Comparison of ENCODE assay signal across 13 cellular contexts in genomic region chr11:46285594-46286033, GRCh38. TPM values are rescaled to one million over a fixed set of nuclear protein-coding genes. Genes with fewer than 3 reads are reported as not detected.
DNase-seq lines count a peak whose midpoint lies in the region; TF ChIP-seq lines count a peak whose summit lies in the region.
"Had no signal": no experiment of that assay in that cellular context is flagged by ENCODE, and none has a peak within 500 bp of the region (broad histone marks: within the 10 kb centered on the region; RNA-seq: fewer than 3 reads in every experiment).

No MANE protein-coding gene starts in this region.

- no peak overlapping the region for H3K4me2 ChIP-seq in mammary epithelial cell (ENCODE audit: insufficient read depth, low read depth, low read length)

- DNase-seq in breast epithelium (ENCODE audit: low spot score in 2 of 2) (no peak), mammary epithelial cell (no peak), fibroblast of peridontal ligament (ENCODE audit: extremely low read depth) (peak; percentile 73), osteocyte (ENCODE audit: extremely low spot score, unreplicated experiment) (no peak), vagina (ENCODE audit: extremely low spot score in 2 of 2) (no peak), HuH-7 (ENCODE audit: low spot score) (no peak), MV-4-11 (lab: John Stamatoyannopoulos, UW) (no peak)
- no peak for DNase-seq in activated CD4-positive, CD25-positive, alpha-beta regulatory T cell treated with anti-CD3 and anti-CD28 coated beads, Interleukin-2, amount 50 U/mL, for 72 hours
- DNase-seq: ACHN; activated T-cell treated with anti-CD3 and anti-CD28 coated beads, Interleukin-2, amount 50 U/mL, for 72 hours; NCI-H1105; stimulated activated CD4-positive, alpha-beta T cell treated with anti-CD3 and anti-CD28 coated beads, Interleukin-4, amount 100 ng/mL, for 4 hours had no signal

- CTCF ChIA-PET in mammary epithelial cell (lab: Charles Lee; ENCODE audit: low non-redundant PET): interaction anchor here (0.6 kb wide), 1 partner anchor 325 kb away, joined by 3 read pairs; no protein-coding TSS in a partner anchor

- no TSS peak for BruUV-seq in mammary epithelial cell (replicated peaks; lab: Mats Ljungman, UMichigan)

- in situ Hi-C loops in mammary epithelial cell (cut with MboI; ENCODE audit: low sequenced_read_pairs in 2 of 2): no loop called here

- H3K4me3 ChIP-seq in breast epithelium: peak overlapping the region in 1 of 3 donors; percentile 32
- no peak overlapping the region for H3K4me3 ChIP-seq in mammary epithelial cell (replicated peaks in 1 of 3; ENCODE audit: insufficient read depth in 1 of 3, low read depth in 2 of 3, low read length in 3 of 3)
- H3K4me3 ChIP-seq in vagina: peak overlapping the region; percentile 9

- H3K79me2 ChIP-seq in mammary epithelial cell (ENCODE audit: insufficient read depth, low read length): no peaks in the 10 kb centered on the region

- TF ChIP-seq CTCF in breast epithelium (IDR thresholded peaks at IDR 0.05) (no peak), mammary epithelial cell (conservative IDR thresholded peaks at IDR 0.05 in 1 of 2, IDR thresholded peaks at IDR 0.05 in 1 of 2; ENCODE audit: extremely low read depth in 1 of 2, insufficient read depth in 1 of 2, low read depth in 1 of 2, low read length in 2 of 2) (no peak), osteocyte (IDR thresholded peaks at IDR 0.05) (no peak), vagina (IDR thresholded peaks at IDR 0.05) (no peak)

- H3K4me1 ChIP-seq in breast epithelium (no peaks in the 10 kb centered on the region), mammary epithelial cell (ENCODE audit: insufficient read depth, low read length) (no peaks in the 10 kb centered on the region), vagina (peaks cover 46% of the 10 kb centered on the region)

- H3K27ac Mint-ChIP-seq in osteocyte (ENCODE audit: unreplicated experiment): peak overlapping the region; percentile 76
- H3K27ac Mint-ChIP-seq: activated T-cell treated with anti-CD3 and anti-CD28 coated beads, Interleukin-2, amount 50 U/mL, for 72 hours had no signal

- no peak overlapping the region for H2AFZ ChIP-seq in mammary epithelial cell (ENCODE audit: low read depth, low read length)

- H3K4me3 Mint-ChIP-seq in osteocyte (ENCODE audit: unreplicated experiment): peak overlapping the region; percentile 38
- H3K4me3 Mint-ChIP-seq: activated T-cell treated with anti-CD3 and anti-CD28 coated beads, Interleukin-2, amount 50 U/mL, for 72 hours had no signal

- no peaks in the 10 kb centered on the region for H3K9me3 Mint-ChIP-seq in osteocyte (ENCODE audit: unreplicated experiment)
- H3K9me3 Mint-ChIP-seq: activated T-cell treated with anti-CD3 and anti-CD28 coated beads, Interleukin-2, amount 50 U/mL, for 72 hours had no signal

- no peaks in the 10 kb centered on the region for H3K9me3 ChIP-seq in breast epithelium
- H3K9me3 ChIP-seq in mammary epithelial cell (replicated peaks; ENCODE audit: insufficient read depth, low read length): no peaks in the 10 kb centered on the region
- H3K9me3 ChIP-seq in vagina: no peaks in the 10 kb centered on the region
- H3K9me3 ChIP-seq: neutrophil had no signal

- H3K27me3 Mint-ChIP-seq in osteocyte (ENCODE audit: unreplicated experiment): no peaks in the 10 kb centered on the region

- H3K36me3 ChIP-seq in breast epithelium: no peaks in the 10 kb centered on the region
- H3K36me3 ChIP-seq in mammary epithelial cell (ENCODE audit: insufficient read depth, low read length): no peaks in the 10 kb centered on the region
- H3K36me3 ChIP-seq in vagina: no peaks in the 10 kb centered on the region
- H3K36me3 ChIP-seq: neutrophil had no signal

- H3K36me3 Mint-ChIP-seq in osteocyte (ENCODE audit: unreplicated experiment): peaks cover 2% of the 10 kb centered on the region

- H4K20me1 ChIP-seq in mammary epithelial cell (ENCODE audit: insufficient read depth, low read length): no peaks in the 10 kb centered on the region

- H3K4me1 Mint-ChIP-seq in osteocyte (ENCODE audit: unreplicated experiment): peaks cover 54% of the 10 kb centered on the region

- dilution Hi-C loops in mammary epithelial cell (cut with HindIII; ENCODE audit: low sequenced_read_pairs): no loop called here

- TF ChIP-seq POLR2A in breast epithelium (IDR thresholded peaks at IDR 0.05) (no peak), vagina (IDR thresholded peaks at IDR 0.05) (no peak)

- intact Hi-C loops in breast epithelium (cut with DNase I; ENCODE audit: low total_unique reads): no loop called here
- intact Hi-C loops in mammary epithelial cell (cut with micrococcal nuclease): no loop called here
- intact Hi-C loops in vagina (cut with DNase I): no loop called here

- WGBS in mammary epithelial cell (ENCODE audit: low coverage, missing lambda C conversion rate): 86% methylated on average over 9 of the region's 11 CpGs

- H3K27ac ChIP-seq in breast epithelium (peak overlapping the region; percentile 54 to 85), mammary epithelial cell (ENCODE audit: insufficient read depth, low read depth, low read length) (no peak overlapping the region), vagina (peak overlapping the region; percentile 79)
- H3K27ac ChIP-seq: neutrophil had no signal

- H3K27me3 ChIP-seq in breast epithelium: no peaks in the 10 kb centered on the region
- H3K27me3 ChIP-seq in mammary epithelial cell (ENCODE audit: insufficient read depth, low read length): no peaks in the 10 kb centered on the region
- no peaks in the 10 kb centered on the region for H3K27me3 ChIP-seq in vagina

- no peak overlapping the region for H3K9ac ChIP-seq in mammary epithelial cell (ENCODE audit: insufficient read depth, low read length)

RNA-seq across cellular contexts. Expression of gene CREB3L1, which starts 8.2 kb away (rescaled TPM):
- total RNA-seq in breast epithelium: 1 to 10 TPM; 1.6 to 5.1 (median 2.0) TPM
- total RNA-seq in mammary epithelial cell: under 1 TPM in 1 of 2 donors, not detected in 1; 0.17 TPM
- not detected for polyA plus RNA-seq in mammary epithelial cell
- polyA minus RNA-seq in mammary epithelial cell: not detected
- 77.0 and 78.6 TPM in 2 replicates for total RNA-seq in osteocyte
- 11.8 TPM for total RNA-seq in vagina
- total RNA-seq: activated T-cell treated with anti-CD3 and anti-CD28 coated beads, Interleukin-2, amount 50 U/mL, for 72 hours had no signal

Comparison
In these comparisons a context has a peak if more than half of its experiments do, and no peak if none do; other contexts are left out.
1. H3K4me3 ChIP-seq: peak in vagina (2 of 2); none in mammary epithelial cell (0 of 3).